ENCODE assay signal across 8 cellular contexts in genomic region chr9:26892251-26893029, GRCh38. TPM values are rescaled to one million over a fixed set of nuclear protein-coding genes. Genes with fewer than 3 reads are reported as not detected.
A peak's percentile ranks its signal among the peaks of the same experiment; 100 is the strongest.
DNase-seq lines count a peak whose midpoint lies in the region; ATAC-seq and TF ChIP-seq lines count a peak whose summit lies in the region.

CAAP1 (minus strand) TSS chr9:26892802; CDS start chr9:26892715, 87 bp downstream.

- TF ChIP-seq CTCF in BJ (IDR thresholded peaks at IDR 0.05; ENCODE audit: insufficient read depth, low read depth, low read length): peak; percentile 58

- peak within 1 kb of the TSS; percentile 91 for H3K4me3 ChIP-seq in BJ (ENCODE audit: low read depth, low read length)

- peaks cover 8% of the 10 kb centered on the region for H3K9me3 Mint-ChIP-seq in activated CD4-positive, alpha-beta T cell treated with anti-CD3 and anti-CD28 coated beads, Interleukin-2, amount 10 ng/mL, durations not matched to agents 7 days and 5 days

- no peaks in the 10 kb centered on the region for H3K27me3 Mint-ChIP-seq in activated CD4-positive, alpha-beta T cell treated with anti-CD3 and anti-CD28 coated beads, Interleukin-2, amount 10 ng/mL, durations not matched to agents 7 days and 5 days

- CTCF ChIA-PET in BJ (lab: Yijun Ruan, JAX): interaction anchor here (0.8 to 1.7 kb wide), 3 partner anchors 11 to 30 kb away, joined by 3 to 4 read pairs (median 3); no protein-coding TSS in a partner anchor
- CTCF ChIA-PET in activated CD4-positive, alpha-beta T cell treated with anti-CD3 and anti-CD28 coated beads, Interleukin-2, amount 10 ng/mL, durations not matched to agents 7 days and 5 days (lab: Charles Lee): interaction anchor here (0.7 to 1.6 kb wide), 5 partner anchors 44 to 88 kb away, joined by 3 to 4 read pairs (median 3); partner anchors contain the start of gene PLAA

- POLR2A ChIA-PET in BJ (lab: Charles Lee): interaction anchor here (0.8 to 0.9 kb wide), 2 partner anchors 55 to 1628 kb away, joined by 3 read pairs; partner anchors contain the start of gene PLAA
- POLR2A ChIA-PET in activated CD4-positive, alpha-beta T cell treated with anti-CD3 and anti-CD28 coated beads, Interleukin-2, amount 10 ng/mL, durations not matched to agents 7 days and 5 days (lab: Charles Lee): no interaction called here

- H3K36me3 ChIP-seq in BJ (ENCODE audit: control insufficient read depth, insufficient read depth, low read length): no peaks in the 10 kb centered on the region

- H3K4me3 Mint-ChIP-seq in activated CD4-positive, alpha-beta T cell treated with anti-CD3 and anti-CD28 coated beads, Interleukin-2, amount 10 ng/mL, durations not matched to agents 7 days and 5 days: peak within 1 kb of the TSS; percentile 99

- H3K27ac Mint-ChIP-seq in activated CD4-positive, alpha-beta T cell treated with anti-CD3 and anti-CD28 coated beads, Interleukin-2, amount 10 ng/mL, durations not matched to agents 7 days and 5 days: peak within 1 kb of the TSS; percentile 100

- DNase-seq in BJ (ENCODE audit: low read depth) (peak; percentile 38), GM19238 (ENCODE audit: insufficient read length, low spot score) (peak; percentile 79), NCI-H510A treated with DMSO at 0.1 percent for 48 hours (lab: John Stamatoyannopoulos, UW) (peak; percentile 47), dedifferentiated amniotic fluid mesenchymal stem cell (ENCODE audit: extremely low spot score) (peak; percentile 94), left lobe of liver (ENCODE audit: low spot score) (peak; percentile 94)
- DNase-seq in activated CD4-positive, alpha-beta T cell treated with anti-CD3 and anti-CD28 coated beads, Interleukin-2, amount 10 ng/mL, durations not matched to agents 7 days and 5 days: peak; percentile 94
- peak; percentile 92 for DNase-seq in stimulated activated CD4-positive, alpha-beta T cell treated with anti-CD3 and anti-CD28 coated beads, Interleukin-2, amount 100 ng/mL, for 4 hours (ENCODE audit: low read depth)

- H3K27me3 ChIP-seq in BJ (ENCODE audit: control insufficient read depth, insufficient read depth, low read length): no peaks in the 10 kb centered on the region

- H3K4me1 Mint-ChIP-seq in activated CD4-positive, alpha-beta T cell treated with anti-CD3 and anti-CD28 coated beads, Interleukin-2, amount 10 ng/mL, durations not matched to agents 7 days and 5 days: peaks cover 40% of the 10 kb centered on the region

- ATAC-seq in HG03442 (IDR thresholded peaks at IDR 0.05; ENCODE audit: unreplicated experiment) (peak; percentile 93), left lobe of liver (peak; percentile 94)

- peaks cover 12% of the 10 kb centered on the region for H3K36me3 Mint-ChIP-seq in activated CD4-positive, alpha-beta T cell treated with anti-CD3 and anti-CD28 coated beads, Interleukin-2, amount 10 ng/mL, durations not matched to agents 7 days and 5 days (ENCODE audit: low read depth)

RNA-seq across cellular contexts. Expression of gene CAAP1, which starts in this region (rescaled TPM):
- polyA plus RNA-seq in BJ (2011; rRNA removed): 5.2 and 9.8 TPM in 2 replicates
- polyA minus RNA-seq in BJ (2011; rRNA and poly(A)+ RNA removed): 1.6 and 2.4 TPM in 2 replicates
- 10 to 100 TPM; 15.1 to 16.3 TPM for total RNA-seq in activated CD4-positive, alpha-beta T cell treated with anti-CD3 and anti-CD28 coated beads, Interleukin-2, amount 10 ng/mL, durations not matched to agents 7 days and 5 days
- total RNA-seq in left lobe of liver: 10.5 TPM

Comparison
In these comparisons a context has a peak if more than half of its experiments do, and no peak if none do; other contexts are left out.
1. Peak in every context shown above with its lines: DNase-seq, ATAC-seq and H3K4me3 ChIP-seq.
2. DNase-seq: peak in every context shown above with its lines; median percentile 94 in activated CD4-positive, alpha-beta T cell treated with anti-CD3 and anti-CD28 coated beads, Interleukin-2, amount 10 ng/mL, durations not matched to agents 7 days and 5 days; 94 in dedifferentiated amniotic fluid mesenchymal stem cell; 94 in left lobe of liver; 92 in stimulated activated CD4-positive, alpha-beta T cell treated with anti-CD3 and anti-CD28 coated beads, Interleukin-2, amount 100 ng/mL, for 4 hours; 79 in GM19238; 47 in NCI-H510A treated with DMSO at 0.1 percent for 48 hours; 38 in BJ.